ENCODE assay signal across 32 cellular contexts in genomic region chr18:40338284-40338683, GRCh38.
"Had no signal": no experiment of that assay in that cellular context is flagged by ENCODE, and none has a peak within 500 bp of the region (broad histone marks: within the 10 kb centered on the region; RNA-seq: fewer than 3 reads in every experiment).

No MANE protein-coding gene starts in this region.

- DNase-seq: naive thymus-derived CD4-positive, alpha-beta T cell; natural killer cell; nephron progenitor cell; nucleus accumbens; posterior cingulate gyrus; retina; spleen; stimulated activated CD4-positive, alpha-beta T cell treated with anti-CD3 and anti-CD28 coated beads, Interleukin-12 subunit alpha, Interleukin-12 subunit beta, amount 100 ng/mL, for 4 hours; stimulated activated CD4-positive, alpha-beta T cell treated with anti-CD3 and anti-CD28 coated beads, Interleukin-1b, Interleukin-23, amount 100 ng/mL, for 48 hours; stimulated activated CD4-positive, alpha-beta T cell treated with anti-CD3 and anti-CD28 coated beads, Interleukin-4, amount 100 ng/mL, for 1 hour; stimulated activated CD4-positive, alpha-beta T cell treated with anti-CD3 and anti-CD28 coated beads, Interleukin-4, amount 100 ng/mL, for 4 hours; stimulated activated CD8-positive, alpha-beta memory T cell treated with anti-CD3 and anti-CD28 coated beads, Interleukin-4, amount 100 ng/mL, for 48 hours; stimulated activated naive CD4-positive, alpha-beta T cell; stimulated activated naive CD8-positive, alpha-beta T cell treated with anti-CD3 and anti-CD28 coated beads, Interleukin-15, amount 100 ng/mL, for 72 hours; stimulated activated naive CD8-positive, alpha-beta T cell treated with anti-CD3 and anti-CD28 coated beads, Interleukin-15, Interleukin-2, amounts not matched to agents 100 U/mL and 50 U/mL, for 24 hours; substantia nigra; testis; tibial artery; transverse colon; upper lobe of right lung; uterus had no signal

- H3K27ac Mint-ChIP-seq: naive thymus-derived CD4-positive, alpha-beta T cell; natural killer cell; nephron progenitor cell; progenitor cell of endocrine pancreas; stimulated activated memory B cell treated with anti-CD40 and anti-IgM and Interleukin-4, amounts not matched to agents 10 μg/mL and 1 μg/mL and 100 μg/mL, for 72 hours; stimulated activated naive CD8-positive, alpha-beta T cell treated with anti-CD3 and anti-CD28 coated beads, Interleukin-15, amount 100 ng/mL, for 72 hours; type B pancreatic cell had no signal

- H3K4me2 ChIP-seq: smooth muscle cell had no signal

- H3K79me2 ChIP-seq: parathyroid adenoma had no signal

- H3K4me3 ChIP-seq: right atrium auricular region, skin epidermis, smooth muscle cell, spleen, suprapubic skin, testis, tibial artery, transverse colon, upper lobe of right lung, uterus had no signal

- H3K36me3 Mint-ChIP-seq: naive thymus-derived CD4-positive, alpha-beta T cell; stimulated activated memory B cell treated with anti-CD40 and anti-IgM and Interleukin-4, amounts not matched to agents 10 μg/mL and 1 μg/mL and 100 μg/mL, for 72 hours; type B pancreatic cell had no signal

- H2AFZ ChIP-seq: parathyroid adenoma had no signal

- H3K27me3 Mint-ChIP-seq: naive thymus-derived CD4-positive, alpha-beta T cell; progenitor cell of endocrine pancreas; stimulated activated memory B cell treated with anti-CD40 and anti-IgM and Interleukin-4, amounts not matched to agents 10 μg/mL and 1 μg/mL and 100 μg/mL, for 72 hours; stimulated activated naive CD8-positive, alpha-beta T cell treated with anti-CD3 and anti-CD28 coated beads, Interleukin-15, amount 100 ng/mL, for 72 hours; type B pancreatic cell had no signal

- H3K9ac ChIP-seq: parathyroid adenoma had no signal

- H3K4me3 Mint-ChIP-seq: naive thymus-derived CD4-positive, alpha-beta T cell; natural killer cell; nephron progenitor cell; neural crest cell; stimulated activated memory B cell treated with anti-CD40 and anti-IgM and Interleukin-4, amounts not matched to agents 10 μg/mL and 1 μg/mL and 100 μg/mL, for 72 hours; stimulated activated naive CD8-positive, alpha-beta T cell treated with anti-CD3 and anti-CD28 coated beads, Interleukin-15, amount 100 ng/mL, for 72 hours; type B pancreatic cell had no signal

- H3K36me3 ChIP-seq: neutrophil, right atrium auricular region, spleen, suprapubic skin, tibial artery, transverse colon, upper lobe of right lung, uterus had no signal

- H3K4me1 ChIP-seq: parathyroid adenoma, right atrium auricular region, spleen, suprapubic skin, testis, tibial artery, transverse colon, upper lobe of right lung, uterus had no signal

- H3K4me1 Mint-ChIP-seq: naive thymus-derived CD4-positive, alpha-beta T cell; natural killer cell; nephron progenitor cell; neural crest cell; stimulated activated memory B cell treated with anti-CD40 and anti-IgM and Interleukin-4, amounts not matched to agents 10 μg/mL and 1 μg/mL and 100 μg/mL, for 72 hours; stimulated activated naive CD8-positive, alpha-beta T cell treated with anti-CD3 and anti-CD28 coated beads, Interleukin-15, amount 100 ng/mL, for 72 hours had no signal

- ATAC-seq: naive thymus-derived CD4-positive, alpha-beta T cell; natural killer cell; sciatic nerve; stimulated activated memory B cell treated with anti-CD40 and anti-IgM and Interleukin-4, amounts not matched to agents 10 μg/mL and 1 μg/mL and 100 μg/mL, for 72 hours; stimulated activated naive CD8-positive, alpha-beta T cell treated with anti-CD3 and anti-CD28 coated beads, Interleukin-15, amount 100 ng/mL, for 72 hours; stimulated activated naive CD8-positive, alpha-beta T cell treated with anti-CD3 and anti-CD28 coated beads, Interleukin-15, Interleukin-2, amounts not matched to agents 100 U/mL and 50 U/mL, for 24 hours; upper lobe of right lung had no signal

- H3K27ac ChIP-seq: neutrophil, parathyroid adenoma, right atrium auricular region, skin epidermis, spleen, suprapubic skin, testis, tibial artery, transverse colon, upper lobe of right lung, uterus had no signal

- H3K9me3 ChIP-seq: neutrophil, testis, tibial artery, upper lobe of right lung, uterus had no signal

- H3K27me3 ChIP-seq: neutrophil, right atrium auricular region, spleen, suprapubic skin, testis, tibial artery, transverse colon, upper lobe of right lung, uterus had no signal
